10 cellular contexts compared by ENCODE assay signal in the genomic region with DNA sequence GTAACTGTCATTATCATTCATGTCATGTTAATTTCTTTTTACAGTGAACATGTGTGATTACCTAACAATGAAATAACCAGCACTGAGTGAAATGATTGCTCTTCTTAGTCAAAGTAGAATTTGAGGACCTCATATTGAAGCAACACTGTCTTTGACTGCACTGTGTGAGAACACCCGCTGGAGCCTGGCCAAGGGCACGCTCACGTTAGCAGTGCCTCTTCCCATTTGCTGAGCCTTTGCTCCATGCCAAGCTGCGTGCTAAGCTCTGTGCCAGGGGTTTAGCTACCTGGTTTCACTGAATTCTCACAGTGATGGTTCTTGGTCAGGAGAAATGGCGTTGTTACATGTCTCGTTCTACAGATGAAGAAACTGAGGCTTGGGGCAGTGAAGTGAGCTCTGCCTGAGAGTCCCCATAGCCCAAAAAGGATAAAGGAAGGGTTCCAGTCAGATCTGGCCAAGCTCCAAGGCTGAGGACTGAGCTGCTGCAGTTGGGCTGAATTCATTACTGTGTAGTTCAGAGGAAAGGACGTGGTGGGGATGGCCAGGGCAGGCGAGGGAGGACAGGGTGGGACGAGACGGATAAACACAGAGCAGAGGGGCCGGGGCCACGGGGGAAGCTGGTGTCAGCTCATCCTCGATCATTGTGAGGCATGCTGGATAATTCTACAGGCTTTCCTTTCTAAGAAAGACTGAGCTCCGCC. TPM values are rescaled to one million over a fixed set of nuclear protein-coding genes. Genes with fewer than 3 reads are reported as not detected.
DNase-seq lines count a peak whose midpoint lies in the region; ATAC-seq, FAIRE-seq and TF ChIP-seq lines count a peak whose summit lies in the region.
"Had no signal": no experiment of that assay in that cellular context is flagged by ENCODE, and none has a peak within 500 bp of the region (broad histone marks: within the 10 kb centered on the region; RNA-seq: fewer than 3 reads in every experiment).

No MANE protein-coding gene starts in this region.

- H4K91ac ChIP-seq in H1 (replicated peaks; ENCODE audit: insufficient read length, low read length): no peak overlapping the region

- DNase-seq in NCI-H2029 (lab: John Stamatoyannopoulos, UW) (peak; percentile 83), H1 (ENCODE audit: low read depth in 1 of 2, low spot score in 2 of 2) (no peak), lower leg skin (ENCODE audit: low spot score in 2 of 2) (no peak)
- DNase-seq: NCI-H524 treated with DMSO at 0.1 percent for 48 hours had no signal

- no peaks in the 10 kb centered on the region for H4K20me1 ChIP-seq in H1 (replicated peaks in 1 of 2; ENCODE audit: control insufficient read depth in 1 of 2, insufficient read depth in 2 of 2, low read length in 2 of 2)

- H3K36me3 ChIP-seq in ACC112 (ENCODE audit: insufficient read depth, low read length) (no peaks in the 10 kb centered on the region), H1 (ENCODE audit: control insufficient read depth in 2 of 4, insufficient read depth in 4 of 4, low read length in 3 of 4) (0 out of 8 replicates have a peak, but pooled peaks cover 0 to 3% (median 0%) of the 10 kb centered on the region in 4 experiments), muscle layer of duodenum (ENCODE audit: control insufficient read depth in 1 of 2, insufficient read depth in 2 of 2, low read length in 2 of 2) (peaks cover 4 to 16% of the 10 kb centered on the region in 2 donors)

- 0 out of 2 replicates have a peak overlapping the region, but pooled peaks have one; percentile 4 for H2AK5ac ChIP-seq in H1 (ENCODE audit: low read depth, low read length)

- H3K4me3 ChIP-seq in ACC112 (ENCODE audit: low read depth, low read length) (peak overlapping the region; percentile 59), H1 (ENCODE audit: extremely low read depth in 1 of 4, insufficient read depth in 2 of 4, low read depth in 3 of 4, low read length in 4 of 4) (no peak overlapping the region), muscle layer of duodenum (ENCODE audit: low read depth in 1 of 2, low read length in 2 of 2) (peak overlapping the region in 1 of 2 donors; percentile 54), lower leg skin (ENCODE audit: low read depth, poor library complexity, severe bottlenecking) (no peak overlapping the region)

- H3K4me3 Mint-ChIP-seq in stimulated activated memory B cell treated with anti-CD40 and anti-IgM and Interleukin-4, amounts not matched to agents 10 μg/mL and 1 μg/mL and 100 μg/mL, for 72 hours: no peak overlapping the region
- H3K4me3 Mint-ChIP-seq: activated naive CD4-positive, alpha-beta T cell treated with anti-CD3 and anti-CD28 coated beads, Interleukin-2, amount 50 U/mL, for 24 hours had no signal

- no peak overlapping the region for H2BK120ac ChIP-seq in H1 (replicated peaks; ENCODE audit: low read depth, low read length)

- no peak overlapping the region for H3K56ac ChIP-seq in H1 (replicated peaks; ENCODE audit: insufficient read length, low read depth, low read length)

- FAIRE-seq in H1 (lab: Jason Lieb, UNC): no peak

- H3K18ac ChIP-seq in H1 (ENCODE audit: extremely low read depth, low read length): no peak overlapping the region; the same call in 1 of the 2 replicates

- ATAC-seq in stimulated activated memory B cell treated with anti-CD40 and anti-IgM and Interleukin-4, amounts not matched to agents 10 μg/mL and 1 μg/mL and 100 μg/mL, for 72 hours: no peak
- ATAC-seq in HG03457 (IDR thresholded peaks at IDR 0.05; ENCODE audit: unreplicated experiment): no peak
- no peak for ATAC-seq in HG02981 (IDR thresholded peaks at IDR 0.05; ENCODE audit: unreplicated experiment)

- no peak overlapping the region for H3K9ac ChIP-seq in H1 (replicated peaks in 1 of 4; ENCODE audit: extremely low read depth in 1 of 4, low read depth in 3 of 4, low read length in 3 of 4)

- TF ChIP-seq EP300 in H1 (IDR thresholded peaks at IDR 0.05; ENCODE audit: borderline replicate concordance in 1 of 2, low read depth in 2 of 2, low read length in 2 of 2): no peak

- 0 out of 2 replicates have a peak overlapping the region, but pooled peaks have one; percentile 8 for H2BK15ac ChIP-seq in H1 (ENCODE audit: low read length)

- TF ChIP-seq CTCF in H1 (IDR thresholded peaks at IDR 0.05; ENCODE audit: control extremely low read depth in 1 of 3, insufficient read depth in 1 of 3, low read depth in 1 of 3, low read length in 3 of 3) (no peak), lower leg skin (IDR thresholded peaks at IDR 0.05) (no peak)

- no peak overlapping the region for H3K27ac Mint-ChIP-seq in stimulated activated memory B cell treated with anti-CD40 and anti-IgM and Interleukin-4, amounts not matched to agents 10 μg/mL and 1 μg/mL and 100 μg/mL, for 72 hours
- H3K27ac Mint-ChIP-seq: activated naive CD4-positive, alpha-beta T cell treated with anti-CD3 and anti-CD28 coated beads, Interleukin-2, amount 50 U/mL, for 24 hours had no signal

- TF ChIP-seq RAD21 in H1 (IDR thresholded peaks at IDR 0.05 in 1 of 2, conservative IDR thresholded peaks at IDR 0.05 in 1 of 2; ENCODE audit: low read depth in 2 of 2, low read length in 2 of 2): no peak

- H3K79me2 ChIP-seq in ACC112 (ENCODE audit: control insufficient read depth, insufficient read depth, low read length, unreplicated experiment): no peaks in the 10 kb centered on the region
- H3K79me2 ChIP-seq in H1 (ENCODE audit: control insufficient read depth in 1 of 2, insufficient read depth in 2 of 2, low read length in 2 of 2): no peaks in the 10 kb centered on the region

- no peak overlapping the region for H2AFZ ChIP-seq in ACC112 (ENCODE audit: low read length, unreplicated experiment)
- H2AFZ ChIP-seq in H1 (ENCODE audit: low read length): no peak overlapping the region

- H3K4ac ChIP-seq in H1 (replicated peaks; ENCODE audit: insufficient read length, low read depth, low read length): no peak overlapping the region

- no peak overlapping the region for H2BK12ac ChIP-seq in H1 (ENCODE audit: low read depth, low read length)

- POLR2A ChIA-PET in H1 (lab: Charles Lee; ENCODE audit: partially characterized antibody): interaction anchor here (0.8 to 1.2 kb wide), 3 partner anchors 9 to 20 kb away, joined by 3 to 4 read pairs (median 3); a partner anchor contains a TSS

- no peak overlapping the region for H3K23ac ChIP-seq in H1 (ENCODE audit: insufficient read length)

- H3K79me1 ChIP-seq in H1 (ENCODE audit: low read depth, low read length): no peaks in the 10 kb centered on the region

- H3K9me3 Mint-ChIP-seq in stimulated activated memory B cell treated with anti-CD40 and anti-IgM and Interleukin-4, amounts not matched to agents 10 μg/mL and 1 μg/mL and 100 μg/mL, for 72 hours: peaks cover 2% of the 10 kb centered on the region
- H3K9me3 Mint-ChIP-seq: activated naive CD4-positive, alpha-beta T cell treated with anti-CD3 and anti-CD28 coated beads, Interleukin-2, amount 50 U/mL, for 24 hours had no signal

- TF ChIP-seq POLR2A in H1 (IDR thresholded peaks at IDR 0.05; ENCODE audit: control extremely low read depth in 1 of 2, low read depth in 2 of 2, low read length in 2 of 2): no peak
- TF ChIP-seq POLR2A in lower leg skin (IDR thresholded peaks at IDR 0.05): no peak

- CTCF ChIA-PET in H1 (lab: Charles Lee; ENCODE audit: partially characterized antibody): interaction anchor here (0.6 to 1.9 kb wide), 9 partner anchors 20 to 1439 kb away, joined by 3 to 7 read pairs (median 4); no protein-coding TSS in a partner anchor

- H3K36me3 Mint-ChIP-seq in stimulated activated memory B cell treated with anti-CD40 and anti-IgM and Interleukin-4, amounts not matched to agents 10 μg/mL and 1 μg/mL and 100 μg/mL, for 72 hours: no peaks in the 10 kb centered on the region
- H3K36me3 Mint-ChIP-seq: activated naive CD4-positive, alpha-beta T cell treated with anti-CD3 and anti-CD28 coated beads, Interleukin-2, amount 50 U/mL, for 24 hours had no signal

- H3K27ac ChIP-seq in ACC112 (ENCODE audit: low read depth, low read length) (no peak overlapping the region), H1 (ENCODE audit: low read depth, low read length) (no peak overlapping the region), muscle layer of duodenum (ENCODE audit: low read length) (peak overlapping the region; percentile 76)

- intact Hi-C loops in lower leg skin (cut with DNase I; ENCODE audit: low total_unique reads): no loop called here

- H3K4me1 ChIP-seq in ACC112 (ENCODE audit: control insufficient read depth, insufficient read depth, low read length, unreplicated experiment) (no peaks in the 10 kb centered on the region), H1 (replicated peaks in 1 of 4; ENCODE audit: control insufficient read depth in 3 of 4, insufficient read depth in 4 of 4, low read length in 3 of 4) (peaks cover 0 to 3% (median 0%) of the 10 kb centered on the region in 4 experiments; a peak in 1 of 7 replicates), muscle layer of duodenum (ENCODE audit: control insufficient read depth in 1 of 2, insufficient read depth in 2 of 2, low read length in 2 of 2) (peaks cover 8 to 50% of the 10 kb centered on the region in 2 donors)

- WGBS in H1 (ENCODE audit: extremely low coverage in 1 of 2, insufficient coverage in 1 of 2, insufficient read length in 1 of 2, insufficient replicate concordance in 2 of 2, low coverage in 1 of 2, low lambda C conversion rate in 2 of 2, missing lambda C conversion rate in 1 of 2), 2 experiments: 91% methylated on average over 14 of the region's 14 CpGs; no CpG with 5 or more reads in 1 of the 2 experiments
- 22 to 35% methylated on average over 14 of the region's 14 CpGs for WGBS in lower leg skin, 2 donors

- H3K14ac ChIP-seq in H1 (ENCODE audit: insufficient read length): no peak overlapping the region

- peaks cover 27% of the 10 kb centered on the region for H3K27me3 ChIP-seq in ACC112 (ENCODE audit: insufficient read depth, low read length)
- no peaks in the 10 kb centered on the region for H3K27me3 ChIP-seq in H1 (replicated peaks in 1 of 4; ENCODE audit: control insufficient read depth in 3 of 4, extremely low read depth in 1 of 4, insufficient read depth in 3 of 4, low read length in 3 of 4)
- H3K27me3 ChIP-seq in muscle layer of duodenum (ENCODE audit: low read depth, low read length): no peaks in the 10 kb centered on the region

- H3K27me3 Mint-ChIP-seq in stimulated activated memory B cell treated with anti-CD40 and anti-IgM and Interleukin-4, amounts not matched to agents 10 μg/mL and 1 μg/mL and 100 μg/mL, for 72 hours: peaks cover 64% of the 10 kb centered on the region

- H4K5ac ChIP-seq in H1 (ENCODE audit: insufficient read length, low read depth, low read length): no peak overlapping the region

- H3K9me3 ChIP-seq in H1 (ENCODE audit: insufficient read depth in 2 of 2, low read depth in 1 of 2, low read length in 1 of 2) (no peaks in the 10 kb centered on the region), muscle layer of duodenum (ENCODE audit: control insufficient read depth in 1 of 2, low read length in 2 of 2) (no peaks in the 10 kb centered on the region)

- no peak overlapping the region for H4K8ac ChIP-seq in H1 (ENCODE audit: extremely low read depth, insufficient read depth, low read length)

- H3K4me2 ChIP-seq in H1 (ENCODE audit: insufficient read depth in 1 of 2, low read depth in 2 of 2, low read length in 2 of 2): no peak overlapping the region

- no peak overlapping the region for H2BK20ac ChIP-seq in H1 (ENCODE audit: low read length)

- no peak overlapping the region for H2BK5ac ChIP-seq in H1 (ENCODE audit: low read depth, low read length)

- H3K23me2 ChIP-seq in H1 (ENCODE audit: low read depth, low read length): peaks cover 2% of the 10 kb centered on the region; the same call in 1 of the 2 replicates

- no peaks in the 10 kb centered on the region for H3K4me1 Mint-ChIP-seq in stimulated activated memory B cell treated with anti-CD40 and anti-IgM and Interleukin-4, amounts not matched to agents 10 μg/mL and 1 μg/mL and 100 μg/mL, for 72 hours
- H3K4me1 Mint-ChIP-seq: activated naive CD4-positive, alpha-beta T cell treated with anti-CD3 and anti-CD28 coated beads, Interleukin-2, amount 50 U/mL, for 24 hours had no signal

RNA-seq across cellular contexts. Expression of a gene that starts 16.6 kb away (rescaled TPM):
- 7.9 and 9.1 TPM in 2 replicates for total RNA-seq in H1 (2021; fragmentation: NEBNext Ultra II Directional; extraction: Animal tissue kit (Norgen Biotek cat#: 25700))
- 5.0 and 8.3 TPM in 2 replicates for polyA plus RNA-seq in H1 (2011; rRNA removed)
- 6.4 TPM for polyA plus RNA-seq in H1 (2011; cell fraction: cytosol; rRNA removed)
- polyA plus RNA-seq in H1 (2011; cell fraction: nucleus; rRNA removed): 60.8 TPM
- polyA plus RNA-seq in H1 (2012, experiment 1 of 2): 3.3 to 10.7 TPM (median 7.7 TPM) in 4 replicates
- polyA plus RNA-seq in H1 (2012, experiment 2 of 2): 2.3 TPM
- 3.8 TPM for polyA plus RNA-seq in H1 (2013, experiment 1 of 2)
- 2.5 TPM for polyA plus RNA-seq in H1 (2013, experiment 2 of 2)
- polyA minus RNA-seq in H1 (2011; rRNA and poly(A)+ RNA removed): 4.6 and 7.6 TPM in 2 replicates
- 9.8 TPM for polyA minus RNA-seq in H1 (2011; cell fraction: cytosol; rRNA and poly(A)+ RNA removed)
- 25.3 TPM for polyA minus RNA-seq in H1 (2011; cell fraction: nucleus; rRNA and poly(A)+ RNA removed)
- total RNA-seq in lower leg skin: 1 to 10 TPM; 1.9 to 4.3 (median 3.0) TPM
